Comparison of ENCODE assay signal across 16 cellular contexts in the genomic region with DNA sequence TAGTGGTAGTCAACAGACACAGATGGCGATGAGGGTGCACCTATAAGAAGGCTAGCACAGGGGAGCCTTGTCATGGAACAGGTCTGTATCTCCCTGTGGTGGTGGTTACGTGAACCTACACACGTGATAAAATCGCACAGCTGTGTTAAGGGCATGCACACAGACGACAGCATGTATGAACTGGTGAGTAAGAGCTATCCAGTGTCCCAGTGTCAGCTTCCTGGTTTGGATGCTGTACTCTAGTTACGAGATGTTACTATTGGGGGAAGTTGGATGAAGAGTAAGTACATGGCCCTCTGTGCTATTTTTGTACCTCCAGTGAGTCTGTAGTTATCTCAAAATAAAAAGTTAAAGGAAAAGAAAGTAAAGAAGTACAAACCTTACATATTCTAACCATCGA.
"Had no signal": no experiment of that assay in that cellular context is flagged by ENCODE, and none has a peak within 500 bp of the region (broad histone marks: within the 10 kb centered on the region; RNA-seq: fewer than 3 reads in every experiment).

No MANE protein-coding gene starts in this region.

- H3K4me3 Mint-ChIP-seq: activated CD4-positive, alpha-beta T cell treated with anti-CD3 and anti-CD28 coated beads for 36 hours; activated CD8-positive, alpha-beta T cell treated with anti-CD3 and anti-CD28 coated beads for 36 hours; immature natural killer cell; nephron; T-cell had no signal

- H3K4me1 ChIP-seq: adrenal gland had no signal

- H3K27ac ChIP-seq: stomach, thoracic aorta, WERI-Rb-1 had no signal

- H3K4me3 ChIP-seq: adrenal gland, coronary artery, stomach, thoracic aorta had no signal

- H3K27me3 Mint-ChIP-seq: activated CD4-positive, alpha-beta T cell treated with anti-CD3 and anti-CD28 coated beads for 36 hours; activated CD8-positive, alpha-beta T cell treated with anti-CD3 and anti-CD28 coated beads for 36 hours; T-cell had no signal

- H3K27me3 ChIP-seq: adrenal gland, stomach had no signal

- DNase-seq: activated CD4-positive, alpha-beta T cell treated with anti-CD3 and anti-CD28 coated beads for 36 hours; activated CD8-positive, alpha-beta memory T cell treated with anti-CD3 and anti-CD28 coated beads, Interleukin-2, amount 50 U/mL, for 4 hours; activated CD8-positive, alpha-beta T cell treated with anti-CD3 and anti-CD28 coated beads for 36 hours; activated naive CD4-positive, alpha-beta T cell treated with Interleukin-2 at 50 U/mL for 16 hours; adrenal gland; central memory CD4-positive, alpha-beta T cell; effector memory CD4-positive, alpha-beta T cell; immature natural killer cell; occipital lobe; stimulated activated CD4-positive, alpha-beta T cell treated with anti-CD3 and anti-CD28 coated beads, Interleukin-4, amount 100 ng/mL, for 24 hours; stomach; T-cell; WERI-Rb-1 had no signal

- H3K9me3 Mint-ChIP-seq: activated CD8-positive, alpha-beta T cell treated with anti-CD3 and anti-CD28 coated beads for 36 hours; immature natural killer cell had no signal

- H3K9me3 ChIP-seq: adrenal gland, stomach, thoracic aorta had no signal

- H3K27ac Mint-ChIP-seq: activated CD8-positive, alpha-beta T cell treated with anti-CD3 and anti-CD28 coated beads for 36 hours; nephron had no signal

- H3K4me1 Mint-ChIP-seq: activated CD4-positive, alpha-beta T cell treated with anti-CD3 and anti-CD28 coated beads for 36 hours; nephron; T-cell had no signal

- ATAC-seq: activated CD8-positive, alpha-beta T cell treated with anti-CD3 and anti-CD28 coated beads for 36 hours; T-cell had no signal
